In the genomic region with DNA sequence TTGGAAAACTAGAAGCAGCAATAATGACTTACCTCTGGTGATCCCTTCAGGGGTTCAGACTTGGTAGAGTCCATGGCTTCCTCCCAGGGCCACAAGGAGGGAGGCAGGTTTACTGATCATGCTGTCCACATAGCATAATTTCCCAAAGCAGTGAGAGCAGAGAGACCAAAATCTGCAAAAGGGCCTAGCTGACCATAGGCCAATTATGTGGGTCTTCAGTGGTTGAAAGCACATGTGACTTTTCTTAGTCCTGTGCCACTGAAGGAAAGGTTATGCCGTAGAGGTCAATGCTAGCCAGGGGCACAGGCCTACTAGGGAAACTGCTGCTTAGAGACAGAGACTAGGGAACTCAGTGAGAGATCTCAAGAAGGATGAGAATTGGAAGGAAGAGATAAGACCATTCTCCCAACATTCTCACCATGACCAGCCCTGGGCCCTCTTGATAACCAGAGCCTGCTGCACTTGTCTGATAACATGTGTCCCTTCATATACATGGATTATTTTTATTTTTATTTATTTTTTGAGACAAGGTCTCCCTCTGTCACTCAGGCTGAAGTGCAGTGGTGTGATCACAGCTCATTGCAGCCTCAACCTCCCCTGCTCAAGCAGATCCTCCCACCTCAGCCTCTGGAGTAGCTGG, we compare ENCODE assay signal across 10 cellular contexts. TPM values are rescaled to one million over a fixed set of nuclear protein-coding genes. Genes with fewer than 3 reads are reported as not detected.
DNase-seq lines count a peak whose midpoint lies in the region; ATAC-seq and TF ChIP-seq lines count a peak whose summit lies in the region.
"Had no signal": no experiment of that assay in that cellular context is flagged by ENCODE, and none has a peak within 500 bp of the region (broad histone marks: within the 10 kb centered on the region; RNA-seq: fewer than 3 reads in every experiment).

No MANE protein-coding gene starts in this region.

- H3K9me3 Mint-ChIP-seq in HFFc6 = no peaks in the 10 kb centered on the region
- H3K9me3 Mint-ChIP-seq in activated CD4-positive, alpha-beta memory T cell treated with anti-CD3 and anti-CD28 coated beads, Interleukin-2, amount 10 ng/mL, durations not matched to agents 7 days and 5 days = no peaks in the 10 kb centered on the region

- H3K4me2 ChIP-seq in BLaER1 = peak overlapping the region; percentile 88

- H3K4me1 ChIP-seq in BLaER1 (peaks cover 74% of the 10 kb centered on the region), mesodermal cell (ENCODE audit: control insufficient read depth, insufficient read depth, low read length, poor library complexity, severe bottlenecking) (peaks cover 14% of the 10 kb centered on the region)

- CTCF ChIA-PET in activated CD4-positive, alpha-beta memory T cell treated with anti-CD3 and anti-CD28 coated beads, Interleukin-2, amount 10 ng/mL, durations not matched to agents 7 days and 5 days (lab: Charles Lee) = no interaction called here

- POLR2A ChIA-PET in activated CD4-positive, alpha-beta memory T cell treated with anti-CD3 and anti-CD28 coated beads, Interleukin-2, amount 10 ng/mL, durations not matched to agents 7 days and 5 days (lab: Charles Lee) = interaction anchor here (2.1 to 2.5 kb wide), 2 partner anchors 9 to 12 kb away, joined by 10 to 30 read pairs; no protein-coding TSS in a partner anchor

- no peak for ATAC-seq in SK-N-SH treated with all-trans-retinoic acid at 6 μM for 48 hours
- ATAC-seq: mucosa of descending colon had no signal

- peaks cover 15% of the 10 kb centered on the region; the same call in 1 of the 2 replicates for H4K20me1 ChIP-seq in BLaER1

- no peak overlapping the region; the same call in 1 of the 2 replicates for H3K9ac ChIP-seq in BLaER1

- H3K9me3 ChIP-seq in BLaER1 (no peaks in the 10 kb centered on the region), mesodermal cell (ENCODE audit: control insufficient read depth, low read length) (no peaks in the 10 kb centered on the region)
- H3K9me3 ChIP-seq: mucosa of descending colon had no signal

- H3K4me3 ChIP-seq in BLaER1 (no peak overlapping the region; the same call in 1 of the 2 replicates), mesodermal cell (ENCODE audit: extremely low read depth, insufficient read depth, low read length, poor library complexity, severe bottlenecking) (no peak overlapping the region)
- H3K4me3 ChIP-seq: mucosa of descending colon had no signal

- H3K36me3 Mint-ChIP-seq in HFFc6 (ENCODE audit: low read depth) = peaks cover 15% of the 10 kb centered on the region
- H3K36me3 Mint-ChIP-seq in activated CD4-positive, alpha-beta memory T cell treated with anti-CD3 and anti-CD28 coated beads, Interleukin-2, amount 10 ng/mL, durations not matched to agents 7 days and 5 days (ENCODE audit: low read depth) = peaks cover 34% of the 10 kb centered on the region

- TF ChIP-seq CTCF in HFFc6 (IDR thresholded peaks at IDR 0.05) = no peak

- DNase-seq in HFFc6 (no peak), HT-29 (ENCODE audit: low spot score) (no peak), NCI-H1417 treated with DMSO at 0.1 percent for 48 hours (lab: John Stamatoyannopoulos, UW) (no peak)
- no peak for DNase-seq in activated CD4-positive, alpha-beta memory T cell treated with anti-CD3 and anti-CD28 coated beads, Interleukin-2, amount 10 ng/mL, durations not matched to agents 7 days and 5 days
- no peak for DNase-seq in activated CD8-positive, alpha-beta memory T cell treated with anti-CD3 and anti-CD28 coated beads, Interleukin-2, amount 50 U/mL, for 4 hours
- DNase-seq: NCI-H510A had no signal

- peaks cover 9% of the 10 kb centered on the region for H3K27me3 Mint-ChIP-seq in HFFc6 (ENCODE audit: insufficient read depth)
- no peaks in the 10 kb centered on the region for H3K27me3 Mint-ChIP-seq in activated CD4-positive, alpha-beta memory T cell treated with anti-CD3 and anti-CD28 coated beads, Interleukin-2, amount 10 ng/mL, durations not matched to agents 7 days and 5 days

- H3K27ac Mint-ChIP-seq in HFFc6 = peak overlapping the region; percentile 85
- H3K27ac Mint-ChIP-seq in activated CD4-positive, alpha-beta memory T cell treated with anti-CD3 and anti-CD28 coated beads, Interleukin-2, amount 10 ng/mL, durations not matched to agents 7 days and 5 days = peak overlapping the region; percentile 91

- H3K36me3 ChIP-seq in BLaER1 (peaks cover 5% of the 10 kb centered on the region), mesodermal cell (ENCODE audit: control insufficient read depth, insufficient read depth, low read length) (peaks cover 16% of the 10 kb centered on the region)

- 89% methylated on average over 1 of the region's 1 CpG; no CpG with 5 or more reads in 1 of the 2 experiments for WGBS in mesodermal cell (ENCODE audit: insufficient coverage in 2 of 2), 2 experiments

- no peaks in the 10 kb centered on the region for H3K27me3 ChIP-seq in BLaER1

- H3K4me1 Mint-ChIP-seq in HFFc6 (ENCODE audit: low read depth) = peaks cover 44% of the 10 kb centered on the region
- peaks cover 54% of the 10 kb centered on the region for H3K4me1 Mint-ChIP-seq in activated CD4-positive, alpha-beta memory T cell treated with anti-CD3 and anti-CD28 coated beads, Interleukin-2, amount 10 ng/mL, durations not matched to agents 7 days and 5 days

- H3K27ac ChIP-seq in BLaER1 = peak overlapping the region; percentile 93
- peak overlapping the region; percentile 99 for H3K27ac ChIP-seq in mesodermal cell (ENCODE audit: low read depth, low read length, severe bottlenecking)

- H3K4me3 Mint-ChIP-seq in HFFc6 = peak overlapping the region; percentile 70
- peak overlapping the region; percentile 34 for H3K4me3 Mint-ChIP-seq in activated CD4-positive, alpha-beta memory T cell treated with anti-CD3 and anti-CD28 coated beads, Interleukin-2, amount 10 ng/mL, durations not matched to agents 7 days and 5 days

TF ChIP-seq in SK-N-SH treated with all-trans-retinoic acid at 6 μM for 48 hours, 23 proteins besides CTCF, POLR2A, EP300 and RAD21 (continues in another document):
- TF ChIP-seq, protein P1, sequence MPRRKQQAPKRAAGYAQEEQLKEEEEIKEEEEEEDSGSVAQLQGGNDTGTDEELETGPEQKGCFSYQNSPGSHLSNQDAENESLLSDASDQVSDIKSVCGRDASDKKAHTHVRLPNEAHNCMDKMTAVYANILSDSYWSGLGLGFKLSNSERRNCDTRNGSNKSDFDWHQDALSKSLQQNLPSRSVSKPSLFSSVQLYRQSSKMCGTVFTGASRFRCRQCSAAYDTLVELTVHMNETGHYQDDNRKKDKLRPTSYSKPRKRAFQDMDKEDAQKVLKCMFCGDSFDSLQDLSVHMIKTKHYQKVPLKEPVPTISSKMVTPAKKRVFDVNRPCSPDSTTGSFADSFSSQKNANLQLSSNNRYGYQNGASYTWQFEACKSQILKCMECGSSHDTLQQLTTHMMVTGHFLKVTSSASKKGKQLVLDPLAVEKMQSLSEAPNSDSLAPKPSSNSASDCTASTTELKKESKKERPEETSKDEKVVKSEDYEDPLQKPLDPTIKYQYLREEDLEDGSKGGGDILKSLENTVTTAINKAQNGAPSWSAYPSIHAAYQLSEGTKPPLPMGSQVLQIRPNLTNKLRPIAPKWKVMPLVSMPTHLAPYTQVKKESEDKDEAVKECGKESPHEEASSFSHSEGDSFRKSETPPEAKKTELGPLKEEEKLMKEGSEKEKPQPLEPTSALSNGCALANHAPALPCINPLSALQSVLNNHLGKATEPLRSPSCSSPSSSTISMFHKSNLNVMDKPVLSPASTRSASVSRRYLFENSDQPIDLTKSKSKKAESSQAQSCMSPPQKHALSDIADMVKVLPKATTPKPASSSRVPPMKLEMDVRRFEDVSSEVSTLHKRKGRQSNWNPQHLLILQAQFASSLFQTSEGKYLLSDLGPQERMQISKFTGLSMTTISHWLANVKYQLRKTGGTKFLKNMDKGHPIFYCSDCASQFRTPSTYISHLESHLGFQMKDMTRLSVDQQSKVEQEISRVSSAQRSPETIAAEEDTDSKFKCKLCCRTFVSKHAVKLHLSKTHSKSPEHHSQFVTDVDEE (CRISPR knock-in tag; IDR thresholded peaks at IDR 0.05) = no peak

RNA-seq across cellular contexts. Expression of a gene that starts 2.0 kb away (rescaled TPM):
- 10 to 100 TPM; 35.6 to 47.7 (median 41.0) TPM for total RNA-seq in HFFc6 (2021; fragmentation: NEBNext Ultra II Directional; extraction: Animal tissue kit (Norgen Biotek cat#: 25700))
- 100 to 1,000 TPM; 107 to 112 TPM for total RNA-seq in activated CD4-positive, alpha-beta memory T cell treated with anti-CD3 and anti-CD28 coated beads, Interleukin-2, amount 10 ng/mL, durations not matched to agents 7 days and 5 days
- 66.7 TPM for polyA plus RNA-seq in mesodermal cell (2013, experiment 1 of 2)
- polyA plus RNA-seq in mesodermal cell (2013, experiment 2 of 2) = 54.0 TPM
- total RNA-seq in HT-29 (2014; rRNA removed; shearing (Covaris generic)) = 71.9 and 83.1 TPM in 2 replicates

RNA-seq across cellular contexts. Expression of a gene that starts 4.5 kb away (rescaled TPM):
- total RNA-seq in HFFc6 (2021; fragmentation: NEBNext Ultra II Directional; extraction: Animal tissue kit (Norgen Biotek cat#: 25700)) = 10 to 100 TPM; 23.6 to 26.7 (median 26.4) TPM
- 10 to 100 TPM; 40.4 to 41.8 TPM for total RNA-seq in activated CD4-positive, alpha-beta memory T cell treated with anti-CD3 and anti-CD28 coated beads, Interleukin-2, amount 10 ng/mL, durations not matched to agents 7 days and 5 days
- 31.1 TPM for polyA plus RNA-seq in mesodermal cell (2013, experiment 1 of 2)
- polyA plus RNA-seq in mesodermal cell (2013, experiment 2 of 2) = 26.1 TPM
- total RNA-seq in HT-29 (2014; rRNA removed; shearing (Covaris generic)) = 32.1 and 36.8 TPM in 2 replicates

RNA-seq across cellular contexts. Expression of a gene that starts 13.7 kb away (rescaled TPM):
- total RNA-seq in HFFc6 (2021; fragmentation: NEBNext Ultra II Directional; extraction: Animal tissue kit (Norgen Biotek cat#: 25700)) = under 1 TPM in 5 of 6 experiments, not detected in 1; 0.09 to 0.60 (median 0.30) TPM
- total RNA-seq in activated CD4-positive, alpha-beta memory T cell treated with anti-CD3 and anti-CD28 coated beads, Interleukin-2, amount 10 ng/mL, durations not matched to agents 7 days and 5 days = not detected
- 0.96 TPM for polyA plus RNA-seq in mesodermal cell (2013, experiment 1 of 2)
- polyA plus RNA-seq in mesodermal cell (2013, experiment 2 of 2) = 1.0 TPM
- not detected in 2 replicates for total RNA-seq in HT-29 (2014; rRNA removed; shearing (Covaris generic))

RNA-seq across cellular contexts. Expression of a gene that starts 55.1 kb away (rescaled TPM):
- total RNA-seq in HFFc6 (2021; fragmentation: NEBNext Ultra II Directional; extraction: Animal tissue kit (Norgen Biotek cat#: 25700)) = 10 to 100 TPM; 31.4 to 39.8 (median 37.3) TPM
- 10 to 100 TPM; 74.6 to 75.5 TPM for total RNA-seq in activated CD4-positive, alpha-beta memory T cell treated with anti-CD3 and anti-CD28 coated beads, Interleukin-2, amount 10 ng/mL, durations not matched to agents 7 days and 5 days
- polyA plus RNA-seq in mesodermal cell (2013, experiment 1 of 2) = 10.4 TPM
- polyA plus RNA-seq in mesodermal cell (2013, experiment 2 of 2) = 10.0 TPM
- 4.7 and 6.6 TPM in 2 replicates for total RNA-seq in HT-29 (2014; rRNA removed; shearing (Covaris generic))

RNA-seq across cellular contexts. Expression of a gene that starts 55.3 kb away (rescaled TPM):
- total RNA-seq in HFFc6 (2021; fragmentation: NEBNext Ultra II Directional; extraction: Animal tissue kit (Norgen Biotek cat#: 25700)) = 10 to 100 TPM; 30.5 to 41.1 (median 35.6) TPM
- total RNA-seq in activated CD4-positive, alpha-beta memory T cell treated with anti-CD3 and anti-CD28 coated beads, Interleukin-2, amount 10 ng/mL, durations not matched to agents 7 days and 5 days = 10 to 100 TPM; 62.5 to 78.5 TPM
- 35.0 TPM for polyA plus RNA-seq in mesodermal cell (2013, experiment 1 of 2)
- polyA plus RNA-seq in mesodermal cell (2013, experiment 2 of 2) = 35.5 TPM
- total RNA-seq in HT-29 (2014; rRNA removed; shearing (Covaris generic)) = 65.9 and 71.0 TPM in 2 replicates
